In genomic region chr4:78864405-78865024, GRCh38 we compare ENCODE assay signal across 8 cellular contexts.
DNase-seq lines count a peak whose midpoint lies in the region; ATAC-seq and TF ChIP-seq lines count a peak whose summit lies in the region.

No MANE protein-coding gene starts in this region.

- no peak overlapping the region for H3K27ac Mint-ChIP-seq in activated T-helper 17 cell treated with anti-CD3 and anti-CD28 coated beads, Interleukin-2, amount 50 U/mL, for 72 hours

- WGBS in heart left ventricle, 4 donors = 30 to 33% (median 33%) methylated on average over 3 of the region's 3 CpGs

- no peak overlapping the region for H3K27ac ChIP-seq in heart left ventricle

- ATAC-seq in HG03280 (IDR thresholded peaks at IDR 0.05; ENCODE audit: unreplicated experiment) (peak; percentile 71), heart left ventricle (peak in 2 of 4 donors; percentile 72 to 78)
- peak; percentile 37 for ATAC-seq in activated T-helper 17 cell treated with anti-CD3 and anti-CD28 coated beads, Interleukin-2, amount 50 U/mL, for 72 hours (replicated peaks)

- H3K4me1 ChIP-seq in heart left ventricle = peaks cover 0 to 2% (median 0%) of the 10 kb centered on the region in 12 donors

- H3K36me3 ChIP-seq in heart left ventricle = peaks cover 0 to 77% (median 36%) of the 10 kb centered on the region in 9 donors

- H3K27me3 Mint-ChIP-seq in activated T-helper 17 cell treated with anti-CD3 and anti-CD28 coated beads, Interleukin-2, amount 50 U/mL, for 72 hours = no peaks in the 10 kb centered on the region

- no peak for TF ChIP-seq POLR2A in heart left ventricle (IDR thresholded peaks at IDR 0.05)

- intact Hi-C loops in heart left ventricle (cut with DNase I) = loop anchor here (1.0 to 10.0 kb wide), 12 partner anchors 87 to 910 kb away; partner anchors contain the start of gene BMP2K (in 6 of the 10)

- peak in 4 of 6 experiments; percentile 1 to 78 (median 54) for DNase-seq in stimulated activated naive CD4-positive, alpha-beta T cell (lab: John Stamatoyannopoulos, UW)
- no peak for DNase-seq in stimulated activated naive CD4-positive, alpha-beta T cell treated with Interleukin-2 at 50 U/mL for 16 hours (lab: John Stamatoyannopoulos, UW)
- peak; percentile 61 for DNase-seq in NCI-H345 (lab: John Stamatoyannopoulos, UW)
- DNase-seq in heart left ventricle = no peak
- peak; percentile 37 for DNase-seq in retina
- DNase-seq in stimulated activated CD4-positive, alpha-beta T cell treated with anti-CD3 and anti-CD28 coated beads, Interleukin-15, amount 100 ng/mL, for 24 hours = no peak

- no peak overlapping the region for H3K4me3 Mint-ChIP-seq in activated T-helper 17 cell treated with anti-CD3 and anti-CD28 coated beads, Interleukin-2, amount 50 U/mL, for 72 hours

- no peak overlapping the region for H3K4me3 ChIP-seq in heart left ventricle

- peaks cover 5% of the 10 kb centered on the region for H3K4me1 Mint-ChIP-seq in activated T-helper 17 cell treated with anti-CD3 and anti-CD28 coated beads, Interleukin-2, amount 50 U/mL, for 72 hours

- no peaks in the 10 kb centered on the region for H3K9me3 Mint-ChIP-seq in activated T-helper 17 cell treated with anti-CD3 and anti-CD28 coated beads, Interleukin-2, amount 50 U/mL, for 72 hours

- peak; percentile 69 to 92 (median 82) for TF ChIP-seq CTCF in heart left ventricle (IDR thresholded peaks at IDR 0.05)

- no peaks in the 10 kb centered on the region for H3K36me3 Mint-ChIP-seq in activated T-helper 17 cell treated with anti-CD3 and anti-CD28 coated beads, Interleukin-2, amount 50 U/mL, for 72 hours (ENCODE audit: low read depth)

- no peaks in the 10 kb centered on the region for H3K9me3 ChIP-seq in heart left ventricle

- H3K27me3 ChIP-seq in heart left ventricle = no peaks in the 10 kb centered on the region

Comparison
In these comparisons a context has a peak if more than half of its experiments do, and no peak if none do; other contexts are left out.
1. DNase-seq: peak in stimulated activated naive CD4-positive, alpha-beta T cell (4 of 6), NCI-H345 (single experiment) and retina (single experiment); none in stimulated activated naive CD4-positive, alpha-beta T cell treated with Interleukin-2 at 50 U/mL for 16 hours (single experiment), heart left ventricle (0 of 5) and stimulated activated CD4-positive, alpha-beta T cell treated with anti-CD3 and anti-CD28 coated beads, Interleukin-15, amount 100 ng/mL, for 24 hours (single experiment).